In the genomic region with DNA sequence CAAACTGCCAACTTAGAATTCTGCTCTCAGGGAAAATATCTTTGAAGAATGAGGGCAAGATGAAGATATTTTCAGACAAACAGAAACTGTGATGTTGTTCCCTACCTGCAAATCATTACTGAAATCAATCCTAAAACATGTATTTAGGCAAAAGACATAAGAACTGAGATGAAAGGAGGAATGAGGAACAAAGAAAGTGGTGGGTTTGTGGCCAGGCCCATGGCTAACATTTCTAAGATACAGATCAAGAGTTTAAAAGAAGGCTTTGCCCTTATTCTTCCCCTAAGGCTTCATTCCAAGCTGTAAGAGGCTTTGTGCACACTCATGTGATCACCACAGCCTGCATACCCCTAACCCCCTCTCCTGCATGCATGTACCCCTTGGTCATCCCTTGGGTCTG, we compare ENCODE assay signal across 18 cellular contexts. TPM values are rescaled to one million over a fixed set of nuclear protein-coding genes. Genes with fewer than 3 reads are reported as not detected.
A peak's percentile ranks its signal among the peaks of the same experiment; 100 is the strongest.
DNase-seq lines count a peak whose midpoint lies in the region; ATAC-seq, FAIRE-seq and TF ChIP-seq lines count a peak whose summit lies in the region.
"Had no signal": no experiment of that assay in that cellular context is flagged by ENCODE, and none has a peak within 500 bp of the region (broad histone marks: within the 10 kb centered on the region; RNA-seq: fewer than 3 reads in every experiment).

No MANE protein-coding gene starts in this region.

- H3K9me3 ChIP-seq in esophagus squamous epithelium (no peaks in the 10 kb centered on the region), kidney (ENCODE audit: control insufficient read depth in 1 of 2, low read length in 2 of 2) (no peaks in the 10 kb centered on the region)
- H3K9me3 ChIP-seq: BLaER1, HAP-1 had no signal

- no peaks in the 10 kb centered on the region for H3K27me3 ChIP-seq in GM06990 (replicated peaks; ENCODE audit: control insufficient read depth, insufficient read depth, low read length)
- H3K27me3 ChIP-seq in esophagus squamous epithelium: no peaks in the 10 kb centered on the region

- H3K9ac ChIP-seq in kidney (ENCODE audit: low read length in 2 of 2): no peak overlapping the region
- H3K9ac ChIP-seq: BLaER1, GM23248 had no signal

- no peak overlapping the region for H3K4me3 Mint-ChIP-seq in stimulated activated naive B cell treated with anti-CD40 and anti-IgM and Interleukin-4, amounts not matched to agents 10 μg/mL and 1 μg/mL and 100 μg/mL, for 72 hours
- H3K4me3 Mint-ChIP-seq: CD14-positive monocyte; CD4-positive, alpha-beta memory T cell had no signal

- no peak overlapping the region for H3K27ac Mint-ChIP-seq in stimulated activated naive B cell treated with anti-CD40 and anti-IgM and Interleukin-4, amounts not matched to agents 10 μg/mL and 1 μg/mL and 100 μg/mL, for 72 hours
- H3K27ac Mint-ChIP-seq: CD14-positive monocyte; CD4-positive, alpha-beta memory T cell had no signal

- peak; percentile 65 to 70 for ATAC-seq in stimulated activated naive B cell treated with anti-CD40 and anti-IgM and Interleukin-4, amounts not matched to agents 10 μg/mL and 1 μg/mL and 100 μg/mL, for 72 hours (replicated peaks)

- FAIRE-seq in GM18507 (lab: Jason Lieb, UNC): peak; percentile 59
- FAIRE-seq in kidney (lab: Jason Lieb, UNC): no peak
- FAIRE-seq: GM12892 had no signal

- peak; percentile 13 for DNase-seq in GM06990 (ENCODE audit: extremely low read depth, insufficient read length)
- DNase-seq in GM18507 (ENCODE audit: extremely low spot score, insufficient read length, low read depth): no peak
- DNase-seq in MV-4-11 (lab: John Stamatoyannopoulos, UW): peak; percentile 39
- no peak for DNase-seq in stimulated activated naive B cell treated with anti-CD40 and anti-IgM and Interleukin-4, amounts not matched to agents 10 μg/mL and 1 μg/mL and 100 μg/mL, for 72 hours
- DNase-seq in amniotic stem cell (lab: John Stamatoyannopoulos, UW): no peak
- DNase-seq in esophagus squamous epithelium (lab: John Stamatoyannopoulos, UW): no peak
- DNase-seq in kidney: no peak
- DNase-seq: 8988T; CD4-positive, alpha-beta memory T cell; DMS153; DMS79; GDM1; GM23248 had no signal

- no peaks in the 10 kb centered on the region for H3K36me3 Mint-ChIP-seq in stimulated activated naive B cell treated with anti-CD40 and anti-IgM and Interleukin-4, amounts not matched to agents 10 μg/mL and 1 μg/mL and 100 μg/mL, for 72 hours
- H3K36me3 Mint-ChIP-seq: CD14-positive monocyte; CD4-positive, alpha-beta memory T cell had no signal

- no peaks in the 10 kb centered on the region for H3K4me1 Mint-ChIP-seq in stimulated activated naive B cell treated with anti-CD40 and anti-IgM and Interleukin-4, amounts not matched to agents 10 μg/mL and 1 μg/mL and 100 μg/mL, for 72 hours
- H3K4me1 Mint-ChIP-seq: CD14-positive monocyte; CD4-positive, alpha-beta memory T cell had no signal

- TF ChIP-seq CTCF in GM06990 (IDR thresholded peaks at IDR 0.05; ENCODE audit: insufficient read depth, low read length, poor library complexity, severe bottlenecking) (no peak), esophagus squamous epithelium (IDR thresholded peaks at IDR 0.05) (no peak), kidney (IDR thresholded peaks at IDR 0.05; ENCODE audit: borderline replicate concordance, extremely low read depth, insufficient read depth) (no peak)

- H3K4me3 ChIP-seq in GM06990 (replicated peaks; ENCODE audit: low read depth, low read length): no peak overlapping the region
- no peak overlapping the region for H3K4me3 ChIP-seq in esophagus squamous epithelium
- H3K4me3 ChIP-seq in kidney (ENCODE audit: low read length in 2 of 2): no peak overlapping the region
- H3K4me3 ChIP-seq: BLaER1, GM23248, HAP-1 had no signal

- H3K9me3 Mint-ChIP-seq in stimulated activated naive B cell treated with anti-CD40 and anti-IgM and Interleukin-4, amounts not matched to agents 10 μg/mL and 1 μg/mL and 100 μg/mL, for 72 hours: no peaks in the 10 kb centered on the region

- TF ChIP-seq POLR2A in esophagus squamous epithelium (IDR thresholded peaks at IDR 0.05): no peak

- H3K36me3 ChIP-seq in GM06990 (ENCODE audit: control insufficient read depth, insufficient read depth, low read length): no peaks in the 10 kb centered on the region
- no peaks in the 10 kb centered on the region for H3K36me3 ChIP-seq in esophagus squamous epithelium
- no peaks in the 10 kb centered on the region for H3K36me3 ChIP-seq in kidney (ENCODE audit: control insufficient read depth in 1 of 2, insufficient read depth in 2 of 2, low read length in 2 of 2)
- H3K36me3 ChIP-seq: BLaER1, HAP-1 had no signal

- intact Hi-C loops in esophagus squamous epithelium (cut with DNase I) (no loop called here), kidney (cut with DNase I) (no loop called here)

- H3K27me3 Mint-ChIP-seq in stimulated activated naive B cell treated with anti-CD40 and anti-IgM and Interleukin-4, amounts not matched to agents 10 μg/mL and 1 μg/mL and 100 μg/mL, for 72 hours: peaks cover 0 to 9% of the 10 kb centered on the region in 2 donors

- no peak overlapping the region for H3K27ac ChIP-seq in esophagus squamous epithelium
- no peak overlapping the region for H3K27ac ChIP-seq in kidney (ENCODE audit: low read depth in 2 of 2, low read length in 2 of 2)
- H3K27ac ChIP-seq: BLaER1, GM23248, HL-60 had no signal

- no peaks in the 10 kb centered on the region for H3K4me1 ChIP-seq in esophagus squamous epithelium
- no peaks in the 10 kb centered on the region for H3K4me1 ChIP-seq in kidney (ENCODE audit: control insufficient read depth in 1 of 2, insufficient read depth in 1 of 2, low read depth in 1 of 2, low read length in 2 of 2)
- H3K4me1 ChIP-seq: BLaER1, HAP-1 had no signal

RNA-seq across cellular contexts. Expression of a gene that starts 46.5 kb away (rescaled TPM):
- 1 to 10 TPM in 1 of 4 donors, under 1 TPM in 3; 0.15 to 1.1 (median 0.56) TPM for total RNA-seq in esophagus squamous epithelium
- total RNA-seq in kidney: 1.2 TPM
- not detected for polyA plus RNA-seq in kidney (ENCODE audit: insufficient read depth, low read depth, low replicate concordance)
- total RNA-seq: CD4-positive, alpha-beta memory T cell; GM23248 had no signal
- polyA plus RNA-seq: CD14-positive monocyte; CD4-positive, alpha-beta memory T cell had no signal

Comparison
In these comparisons a context has a peak if more than half of its experiments do, and no peak if none do; other contexts are left out.
1. DNase-seq: peak in GM06990 (single experiment) and MV-4-11 (single experiment); none in GM18507 (single experiment), stimulated activated naive B cell treated with anti-CD40 and anti-IgM and Interleukin-4, amounts not matched to agents 10 μg/mL and 1 μg/mL and 100 μg/mL, for 72 hours (single experiment), amniotic stem cell (single experiment), esophagus squamous epithelium (single experiment) and kidney (single experiment).